Comparison of ENCODE assay signal across 18 cellular contexts in the genomic region with DNA sequence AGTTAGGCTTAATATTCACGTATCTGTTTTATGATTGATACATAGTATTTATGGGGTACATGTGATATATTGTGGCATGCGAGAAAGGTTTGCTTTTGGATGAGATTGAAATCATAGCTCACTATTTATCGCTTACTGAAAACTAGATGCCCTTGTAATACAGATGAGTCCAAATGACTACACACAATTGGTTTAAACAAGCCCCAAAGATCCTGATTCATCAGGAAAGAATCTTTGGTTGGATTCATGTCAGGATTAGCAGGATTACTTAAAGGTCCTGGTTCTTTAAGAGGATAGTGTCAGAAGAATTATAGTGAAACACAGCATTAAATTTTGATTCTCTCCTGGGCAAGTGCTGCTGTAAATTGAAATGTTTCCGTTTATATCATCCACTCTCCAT. TPM values are rescaled to one million over a fixed set of nuclear protein-coding genes. Genes with fewer than 3 reads are reported as not detected.
DNase-seq lines count a peak whose midpoint lies in the region; ATAC-seq and TF ChIP-seq lines count a peak whose summit lies in the region.
"Had no signal": no experiment of that assay in that cellular context is flagged by ENCODE, and none has a peak within 500 bp of the region (broad histone marks: within the 10 kb centered on the region; RNA-seq: fewer than 3 reads in every experiment).

No MANE protein-coding gene starts in this region.

- H3K4me1 ChIP-seq in Panc1 (ENCODE audit: control insufficient read depth, insufficient read depth, low read length) = no peaks in the 10 kb centered on the region
- H3K4me1 ChIP-seq: ascending aorta, heart left ventricle had no signal

- H3K9me3 ChIP-seq in Panc1 (ENCODE audit: control insufficient read depth, insufficient read depth, low read depth, low read length) = no peaks in the 10 kb centered on the region
- H3K9me3 ChIP-seq: ascending aorta, heart left ventricle had no signal

- in situ Hi-C loops in Panc1 (cut with HindIII; ENCODE audit: low pct_unique_long_range_greater_than_20kb, low sequenced_read_pairs) = no loop called here

- no TSS peak for BruUV-seq in Panc1 (replicated peaks; lab: Mats Ljungman, UMichigan)

- intact Hi-C loops in Panc1 (cut with micrococcal nuclease; ENCODE audit: unreplicated experiment) = no loop called here

- H3K27ac ChIP-seq in Panc1 (ENCODE audit: low read length) = no peak overlapping the region
- H3K27ac ChIP-seq: ascending aorta, heart left ventricle had no signal

- POLR2A ChIA-PET in Panc1 (lab: Charles Lee) = no interaction called here

- no peak for TF ChIP-seq CTCF in Panc1 (IDR thresholded peaks at IDR 0.05)

- CTCF ChIA-PET in Panc1 (lab: Charles Lee) = no interaction called here

- peak; percentile 74 for DNase-seq in EL
- peak; percentile 36 for DNase-seq in Panc1 (ENCODE audit: low read depth, low spot score)
- DNase-seq in renal cortical epithelial cell (ENCODE audit: low read depth) = peak; percentile 61
- DNase-seq in NCI-H2029 (lab: John Stamatoyannopoulos, UW) = no peak
- DNase-seq in activated T-cell treated with anti-CD3 and anti-CD28 coated beads, Interleukin-2, amount 50 U/mL, for 48 hours = no peak
- no peak for DNase-seq in stimulated activated naive CD4-positive, alpha-beta T cell (lab: John Stamatoyannopoulos, UW)
- DNase-seq in NOMO-1 (lab: John Stamatoyannopoulos, UW; ENCODE audit: unreplicated experiment in 2 of 2) = no peak
- DNase-seq: activated CD4-positive, alpha-beta memory T cell treated with anti-CD3 and anti-CD28 coated beads for 36 hours; effector CD8-positive, alpha-beta T cell; heart left ventricle; left ventricle myocardium superior; NCI-H1092; T-helper 9 cell had no signal

- no peak overlapping the region for H3K4me3 ChIP-seq in Panc1 (ENCODE audit: low read depth in 2 of 2, low read length in 2 of 2)
- H3K4me3 ChIP-seq: ascending aorta, heart left ventricle had no signal

- H3K36me3 ChIP-seq in Panc1 (ENCODE audit: control insufficient read depth, insufficient read depth, low read length) = no peaks in the 10 kb centered on the region
- H3K36me3 ChIP-seq: ascending aorta, heart left ventricle had no signal

- no peaks in the 10 kb centered on the region for H3K27me3 ChIP-seq in Panc1 (ENCODE audit: control insufficient read depth, insufficient read depth, low read length)
- H3K27me3 ChIP-seq: ascending aorta, heart left ventricle had no signal

- ATAC-seq in Panc1 = no peak
- ATAC-seq in esophagus mucosa = peak; percentile 75
- ATAC-seq: heart left ventricle, left ventricle myocardium superior, Right ventricle myocardium inferior had no signal

RNA-seq across cellular contexts. Expression of gene AADAC, which starts 18.6 kb away (rescaled TPM):
- total RNA-seq in Panc1 (2021; ENCODE audit: unreplicated experiment) (0.26 TPM), esophagus mucosa (0.44 TPM), renal cortical epithelial cell (0.17 TPM in 1 of 2 replicates, not detected in the other)
- not detected for polyA plus RNA-seq in Panc1 (2012; ENCODE audit: insufficient read length)
- total RNA-seq: activated CD4-positive, alpha-beta memory T cell treated with anti-CD3 and anti-CD28 coated beads for 36 hours; activated T-helper 2 cell treated with anti-CD3 and anti-CD28 coated beads, Interferon-gamma antibody, Interleukin-2, Interleukin-4, amounts not matched to agents 10 μg/mL and 5 μg/mL and 100 μg/mL, durations not matched to agents 14 hours and 24 hours and 36 hours; neural crest cell; Right ventricle myocardium inferior had no signal
- polyA plus RNA-seq: heart left ventricle had no signal

Comparison
In these comparisons a context has a peak if more than half of its experiments do, and no peak if none do; other contexts are left out.
1. DNase-seq: peak in EL (single experiment), Panc1 (single experiment) and renal cortical epithelial cell (single experiment); none in NCI-H2029 (single experiment), activated T-cell treated with anti-CD3 and anti-CD28 coated beads, Interleukin-2, amount 50 U/mL, for 48 hours (0 of 2), stimulated activated naive CD4-positive, alpha-beta T cell (0 of 6) and NOMO-1 (0 of 2).